ENCODE assay signal across 1 cellular context in genomic region chr19:7888145-7888825, GRCh38.
TF ChIP-seq lines count a peak whose summit lies in the region.

LRRC8E (plus strand) TSS chr19:7888510; CDS start chr19:7895604, 7,094 bp downstream.

TF ChIP-seq in K562, 482 proteins besides CTCF, POLR2A, EP300 and RAD21 (continued from another document and continues in another):
- TF ChIP-seq CHD1 (IDR thresholded peaks at IDR 0.05; ENCODE audit: low read length) (no peak), HMGN3 (IDR thresholded peaks at IDR 0.05; ENCODE audit: borderline replicate concordance, extremely low read depth, insufficient read length, low read depth, low read length) (peak; percentile 44), MEF2A (IDR thresholded peaks at IDR 0.05; ENCODE audit: control insufficient read depth, low read depth, low read length) (no peak), SP2 (IDR thresholded peaks at IDR 0.05; ENCODE audit: extremely low read depth, low read depth, low read length, poor library complexity, severe bottlenecking) (no peak), EHMT2 (IDR thresholded peaks at IDR 0.05) (no peak), TFAP4 (CRISPR knock-in tag; IDR thresholded peaks at IDR 0.05; ENCODE audit: borderline replicate concordance) (no peak), ILK (tag; IDR thresholded peaks at IDR 0.05; ENCODE audit: borderline replicate concordance, low read depth) (no peak), CREM (IDR thresholded peaks at IDR 0.05; ENCODE audit: low read depth) (peak; percentile 14; the same call in 1 of the 2 replicates), MBD1 (CRISPR knock-in tag; IDR thresholded peaks at IDR 0.05) (no peak), FOXK2 (conservative IDR thresholded peaks at IDR 0.05 in 1 of 2, IDR thresholded peaks at IDR 0.05 in 1 of 2; ENCODE audit: low read depth in 2 of 2) (0 out of 4 replicates have a peak, but pooled peaks of 1 of the 2 experiments have one; percentile 47), NEUROD1 (IDR thresholded peaks at IDR 0.05; ENCODE audit: borderline replicate concordance, low read depth, low read length, partially characterized antibody) (no peak), MAFG (tag; conservative IDR thresholded peaks at IDR 0.05) (no peak), POLR2G (IDR thresholded peaks at IDR 0.05; ENCODE audit: low read depth, low read length) (peak; percentile 92), ATF1 (CRISPR knock-in tag; IDR thresholded peaks at IDR 0.05) (no peak), ATF1 (tag; IDR thresholded peaks at IDR 0.05) (no peak), ZNF24 (IDR thresholded peaks at IDR 0.05) (no peak), HDAC1 (IDR thresholded peaks at IDR 0.05) (peak in 1 of 2 experiments; percentile 49; a peak in 1 of 4 replicates), HDAC3 (IDR thresholded peaks at IDR 0.05; ENCODE audit: borderline replicate concordance, partially characterized antibody) (no peak), FIP1L1 (IDR thresholded peaks at IDR 0.05; ENCODE audit: low read depth, low read length, poor library complexity, severe bottlenecking) (no peak), MLX (CRISPR knock-in tag; conservative IDR thresholded peaks at IDR 0.05) (no peak), E2F6 (IDR thresholded peaks at IDR 0.05; ENCODE audit: borderline replicate concordance in 1 of 2, extremely low read depth in 1 of 2, insufficient read depth in 1 of 2, insufficient read length in 1 of 2, low read depth in 1 of 2, low read length in 1 of 2, poor library complexity in 1 of 2, severe bottlenecking in 1 of 2) (peak in 1 of 2 experiments; percentile 50), KDM5B (IDR thresholded peaks at IDR 0.05; ENCODE audit: insufficient replicate concordance, low read depth, low read length) (peak; percentile 86), ZNF584 (CRISPR knock-in tag; IDR thresholded peaks at IDR 0.05; ENCODE audit: low read depth) (no peak), REST (CRISPR knock-in tag; IDR thresholded peaks at IDR 0.05; ENCODE audit: low read depth) (no peak), NR3C1 (CRISPR knock-in tag; IDR thresholded peaks at IDR 0.05) (no peak), PHF20 (IDR thresholded peaks at IDR 0.05; ENCODE audit: partially characterized antibody) (peak; percentile 67), DMBX1 (CRISPR knock-in tag; IDR thresholded peaks at IDR 0.05; ENCODE audit: borderline replicate concordance) (no peak), ARID1B (IDR thresholded peaks at IDR 0.05) (peak; percentile 45; the same call in 1 of the 2 replicates), TBL1XR1 (IDR thresholded peaks at IDR 0.05; ENCODE audit: low read length in 2 of 2) (no peak), HDAC2 (IDR thresholded peaks at IDR 0.05) (no peak), C11orf30 (IDR thresholded peaks at IDR 0.05; ENCODE audit: low read depth) (no peak), HNRNPUL1 (IDR thresholded peaks at IDR 0.05; ENCODE audit: low read length) (no peak), ZFP30 (CRISPR knock-in tag; IDR thresholded peaks at IDR 0.05; ENCODE audit: borderline replicate concordance) (no peak), L3MBTL2 (IDR thresholded peaks at IDR 0.05) (0 out of 2 replicates have a peak, but pooled peaks have one; percentile 38), WHSC1 (IDR thresholded peaks at IDR 0.05; ENCODE audit: low read length) (no peak), ZNF263 (CRISPR knock-in tag; IDR thresholded peaks at IDR 0.05; ENCODE audit: borderline replicate concordance) (peak; percentile 20; the same call in 1 of the 2 replicates), E2F1 (CRISPR knock-in tag; IDR thresholded peaks at IDR 0.05) (peak; percentile 65), ZBTB40 (IDR thresholded peaks at IDR 0.05) (0 out of 2 replicates have a peak, but pooled peaks have one; percentile 24), ZBTB40 (CRISPR knock-in tag; IDR thresholded peaks at IDR 0.05) (no peak), HMG20B (CRISPR knock-in tag; IDR thresholded peaks at IDR 0.05) (no peak), TARDBP (IDR thresholded peaks at IDR 0.05) (no peak), SNAPC5 (CRISPR knock-in tag; IDR thresholded peaks at IDR 0.05) (no peak), ATF2 (CRISPR knock-in tag; IDR thresholded peaks at IDR 0.05) (no peak), RNF2 (IDR thresholded peaks at IDR 0.05) (no peak), NONO (IDR thresholded peaks at IDR 0.05; ENCODE audit: low read depth in 2 of 2, low read length in 1 of 2) (peak in 1 of 2 experiments; percentile 36; a peak in 1 of 4 replicates), RBM15 (IDR thresholded peaks at IDR 0.05; ENCODE audit: insufficient read depth, low read length) (no peak), SRSF3 (IDR thresholded peaks at IDR 0.05; ENCODE audit: insufficient read depth, low read length) (no peak), JUNB (CRISPR knock-in tag; conservative IDR thresholded peaks at IDR 0.05) (no peak)
